In genomic region chr7:155225516-155225915, GRCh38 we compare ENCODE assay signal across 28 cellular contexts.
DNase-seq lines count a peak whose midpoint lies in the region; ATAC-seq, FAIRE-seq and TF ChIP-seq lines count a peak whose summit lies in the region.
"Had no signal": no experiment of that assay in that cellular context is flagged by ENCODE, and none has a peak within 500 bp of the region (broad histone marks: within the 10 kb centered on the region; RNA-seq: fewer than 3 reads in every experiment).

No MANE protein-coding gene starts in this region.

- H2BK20ac ChIP-seq in H1 (ENCODE audit: low read length): no peak overlapping the region

- no peaks in the 10 kb centered on the region for H3K79me1 ChIP-seq in H1 (ENCODE audit: low read depth, low read length)

- no peaks in the 10 kb centered on the region for H4K20me1 ChIP-seq in H1 (replicated peaks in 1 of 2; ENCODE audit: control insufficient read depth in 1 of 2, insufficient read depth in 2 of 2, low read length in 2 of 2)
- H4K20me1 ChIP-seq in osteoblast (ENCODE audit: insufficient read depth, low read length): no peaks in the 10 kb centered on the region

- H3K56ac ChIP-seq in H1 (replicated peaks; ENCODE audit: insufficient read length, low read depth, low read length): no peak overlapping the region

- H2AFZ ChIP-seq in H1 (ENCODE audit: low read length) (no peak overlapping the region), osteoblast (ENCODE audit: low read length) (no peak overlapping the region)

- H3K9me3 ChIP-seq in H1 (ENCODE audit: insufficient read depth in 2 of 2, low read depth in 1 of 2, low read length in 1 of 2) (no peaks in the 10 kb centered on the region; a peak in 1 of 4 replicates), osteoblast (ENCODE audit: low read depth, low read length) (no peaks in the 10 kb centered on the region), small intestine (ENCODE audit: control insufficient read depth, low read depth) (no peaks in the 10 kb centered on the region)
- H3K9me3 ChIP-seq: BE2C had no signal

- no peaks in the 10 kb centered on the region for H3K36me3 Mint-ChIP-seq in stimulated activated naive CD8-positive, alpha-beta T cell treated with anti-CD3 and anti-CD28 coated beads, Interleukin-15, Interleukin-2, amounts not matched to agents 100 ng/mL and 50 ng/mL, for 24 hours (ENCODE audit: low read depth)
- H3K36me3 Mint-ChIP-seq: CD14-positive monocyte; CD8-positive, alpha-beta memory T cell had no signal

- no peak overlapping the region for H3K27ac ChIP-seq in H1 (ENCODE audit: low read depth, low read length)
- H3K27ac ChIP-seq in osteoblast (ENCODE audit: low read depth, low read length): no peak overlapping the region
- no peak overlapping the region for H3K27ac ChIP-seq in small intestine (ENCODE audit: low read depth in 1 of 2, low read length in 1 of 2)
- H3K27ac ChIP-seq: HL-60 had no signal

- H2BK120ac ChIP-seq in H1 (replicated peaks; ENCODE audit: low read depth, low read length): no peak overlapping the region

- TF ChIP-seq POLR2A in H1 (IDR thresholded peaks at IDR 0.05; ENCODE audit: control extremely low read depth in 1 of 2, low read depth in 2 of 2, low read length in 2 of 2): no peak

- FAIRE-seq in H1 (lab: Jason Lieb, UNC) (no peak), small intestine (lab: Jason Lieb, UNC) (no peak)
- FAIRE-seq: GM12891 had no signal

- H3K4me1 ChIP-seq in H1 (replicated peaks in 1 of 4; ENCODE audit: control insufficient read depth in 3 of 4, insufficient read depth in 4 of 4, low read length in 3 of 4): peaks cover 0 to 27% (median 20%) of the 10 kb centered on the region in 4 experiments; a peak in 6 of 7 replicates
- peaks cover 22% of the 10 kb centered on the region for H3K4me1 ChIP-seq in osteoblast (ENCODE audit: insufficient read depth, low read length)
- peaks cover 0 to 6% of the 10 kb centered on the region in 2 donors for H3K4me1 ChIP-seq in small intestine (ENCODE audit: control insufficient read depth in 2 of 2, insufficient read depth in 1 of 2, low read depth in 1 of 2, low read length in 1 of 2)

- H2BK5ac ChIP-seq in H1 (ENCODE audit: low read depth, low read length): no peak overlapping the region

- no peak overlapping the region for H3K23ac ChIP-seq in H1 (ENCODE audit: insufficient read length)

- WGBS in H1 (ENCODE audit: extremely low coverage in 1 of 2, insufficient coverage in 1 of 2, insufficient read length in 1 of 2, insufficient replicate concordance in 2 of 2, low coverage in 1 of 2, low lambda C conversion rate in 2 of 2, missing lambda C conversion rate in 1 of 2), 2 experiments: 93% methylated on average over 14 of the region's 14 CpGs; no CpG with 5 or more reads in 1 of the 2 experiments
- WGBS in small intestine, 3 donors: 91 to 93% (median 91%) methylated on average over 14 of the region's 14 CpGs

- no peak overlapping the region for H3K4me3 ChIP-seq in H1 (ENCODE audit: extremely low read depth in 1 of 4, insufficient read depth in 2 of 4, low read depth in 3 of 4, low read length in 4 of 4)
- H3K4me3 ChIP-seq in osteoblast (ENCODE audit: insufficient read depth, low read length): no peak overlapping the region
- H3K4me3 ChIP-seq in small intestine (ENCODE audit: low read depth in 1 of 2, low read length in 2 of 2): no peak overlapping the region

- no peak for TF ChIP-seq EP300 in H1 (IDR thresholded peaks at IDR 0.05; ENCODE audit: borderline replicate concordance in 1 of 2, low read depth in 2 of 2, low read length in 2 of 2)

- no peak overlapping the region for H2AK5ac ChIP-seq in H1 (ENCODE audit: low read depth, low read length)

- TF ChIP-seq CTCF in H1 (IDR thresholded peaks at IDR 0.05; ENCODE audit: control extremely low read depth in 1 of 3, insufficient read depth in 1 of 3, low read depth in 1 of 3, low read length in 3 of 3) (no peak), osteoblast (IDR thresholded peaks at IDR 0.05; ENCODE audit: extremely low read depth, low read depth, low read length) (no peak)

- H4K91ac ChIP-seq in H1 (replicated peaks; ENCODE audit: insufficient read length, low read length): no peak overlapping the region

- no peaks in the 10 kb centered on the region for H3K23me2 ChIP-seq in H1 (ENCODE audit: low read depth, low read length)

- H3K4ac ChIP-seq in H1 (replicated peaks; ENCODE audit: insufficient read length, low read depth, low read length): no peak overlapping the region

- TF ChIP-seq RAD21 in H1 (IDR thresholded peaks at IDR 0.05 in 1 of 2, conservative IDR thresholded peaks at IDR 0.05 in 1 of 2; ENCODE audit: low read depth in 2 of 2, low read length in 2 of 2): no peak

- POLR2A ChIA-PET in H1 (lab: Charles Lee; ENCODE audit: partially characterized antibody): no interaction called here

- DNase-seq in stimulated activated naive CD8-positive, alpha-beta T cell treated with anti-CD3 and anti-CD28 coated beads, Interleukin-15, Interleukin-2, amounts not matched to agents 100 U/mL and 50 U/mL, for 24 hours: no peak
- DNase-seq in H1 (ENCODE audit: low read depth in 1 of 2, low spot score in 2 of 2) (no peak), osteoblast (ENCODE audit: insufficient read length, low spot score, missing footprints) (peak; percentile 54), NCI-H345 treated with DMSO at 0.1 percent for 48 hours (lab: John Stamatoyannopoulos, UW; ENCODE audit: unreplicated experiment) (no peak), small intestine (no peak)
- DNase-seq in activated naive CD4-positive, alpha-beta T cell treated with Interleukin-2 at 50 U/mL for 16 hours: no peak
- DNase-seq: 8988T; ACHN; BE2C; Calu3; CD8-positive, alpha-beta memory T cell; DMS79 treated with DMSO at 0.1 percent for 48 hours; GF-D8; Karpas-422; NCI-H1092 treated with DMSO at 0.1 percent for 48 hours; NCI-H1436 treated with DMSO at 0.1 percent for 48 hours; NCI-H187 treated with DMSO at 0.1 percent for 48 hours; NCI-H2107; NCI-H446; NCI-H526; RPMI8226; SHP77 treated with DMSO at 0.1 percent for 48 hours had no signal

- H3K14ac ChIP-seq in H1 (ENCODE audit: insufficient read length): no peak overlapping the region

- peaks cover 9% of the 10 kb centered on the region for H3K4me1 Mint-ChIP-seq in stimulated activated naive CD8-positive, alpha-beta T cell treated with anti-CD3 and anti-CD28 coated beads, Interleukin-15, Interleukin-2, amounts not matched to agents 100 ng/mL and 50 ng/mL, for 24 hours (ENCODE audit: low read depth)
- H3K4me1 Mint-ChIP-seq: CD14-positive monocyte; CD8-positive, alpha-beta memory T cell had no signal

- H3K27me3 ChIP-seq in H1 (replicated peaks in 1 of 4; ENCODE audit: control insufficient read depth in 3 of 4, extremely low read depth in 1 of 4, insufficient read depth in 3 of 4, low read length in 3 of 4) (peaks cover 0 to 18% (median 7%) of the 10 kb centered on the region in 4 experiments; a peak in 5 of 7 replicates), osteoblast (ENCODE audit: insufficient read depth, low read length) (no peaks in the 10 kb centered on the region), small intestine (ENCODE audit: control insufficient read depth in 2 of 2, insufficient read depth in 2 of 2, low read length in 2 of 2) (no peaks in the 10 kb centered on the region)
- H3K27me3 ChIP-seq: BE2C had no signal

- H3K4me2 ChIP-seq in H1 (ENCODE audit: insufficient read depth in 1 of 2, low read depth in 2 of 2, low read length in 2 of 2): no peak overlapping the region
- H3K4me2 ChIP-seq in osteoblast (ENCODE audit: insufficient read depth, low read length): no peak overlapping the region

- ATAC-seq in stimulated activated naive CD8-positive, alpha-beta T cell treated with anti-CD3 and anti-CD28 coated beads, Interleukin-15, Interleukin-2, amounts not matched to agents 100 U/mL and 50 U/mL, for 24 hours: no peak
- no peak for ATAC-seq in GM19351 (IDR thresholded peaks at IDR 0.05; ENCODE audit: unreplicated experiment)
- ATAC-seq: HCT116 had no signal

- H4K5ac ChIP-seq in H1 (ENCODE audit: insufficient read length, low read depth, low read length): no peak overlapping the region

- H3K9me3 Mint-ChIP-seq in stimulated activated naive CD8-positive, alpha-beta T cell treated with anti-CD3 and anti-CD28 coated beads, Interleukin-15, Interleukin-2, amounts not matched to agents 100 ng/mL and 50 ng/mL, for 24 hours: no peaks in the 10 kb centered on the region
- H3K9me3 Mint-ChIP-seq: CD14-positive monocyte; CD8-positive, alpha-beta memory T cell had no signal

- no peak overlapping the region for H3K9ac ChIP-seq in H1 (replicated peaks in 1 of 4; ENCODE audit: extremely low read depth in 1 of 4, low read depth in 3 of 4, low read length in 3 of 4)

- H3K36me3 ChIP-seq in H1 (ENCODE audit: control insufficient read depth in 2 of 4, insufficient read depth in 4 of 4, low read length in 3 of 4) (no peaks in the 10 kb centered on the region), osteoblast (ENCODE audit: insufficient read depth, low read length) (no peaks in the 10 kb centered on the region), small intestine (ENCODE audit: control insufficient read depth in 2 of 2, insufficient read depth in 2 of 2, low read length in 2 of 2) (no peaks in the 10 kb centered on the region)
- H3K36me3 ChIP-seq: BE2C had no signal

- no peak overlapping the region for H3K18ac ChIP-seq in H1 (ENCODE audit: extremely low read depth, low read length)

- H3K79me2 ChIP-seq in H1 (ENCODE audit: control insufficient read depth in 1 of 2, insufficient read depth in 2 of 2, low read length in 2 of 2) (no peaks in the 10 kb centered on the region), osteoblast (ENCODE audit: insufficient read depth, low read length) (no peaks in the 10 kb centered on the region)

- peak overlapping the region; percentile 20; the same call in 1 of the 2 replicates for H2BK12ac ChIP-seq in H1 (ENCODE audit: low read depth, low read length)

- no peak overlapping the region for H3K4me3 Mint-ChIP-seq in stimulated activated naive CD8-positive, alpha-beta T cell treated with anti-CD3 and anti-CD28 coated beads, Interleukin-15, Interleukin-2, amounts not matched to agents 100 ng/mL and 50 ng/mL, for 24 hours
- H3K4me3 Mint-ChIP-seq: CD14-positive monocyte; CD8-positive, alpha-beta memory T cell had no signal

- peaks cover 11% of the 10 kb centered on the region for H3K27me3 Mint-ChIP-seq in stimulated activated naive CD8-positive, alpha-beta T cell treated with anti-CD3 and anti-CD28 coated beads, Interleukin-15, Interleukin-2, amounts not matched to agents 100 ng/mL and 50 ng/mL, for 24 hours

- H2BK15ac ChIP-seq in H1 (ENCODE audit: low read length): no peak overlapping the region

- CTCF ChIA-PET in H1 (lab: Charles Lee; ENCODE audit: partially characterized antibody): interaction anchor here (1.2 kb wide), 1 partner anchor 37 kb away, joined by 3 read pairs; no protein-coding TSS in a partner anchor

- peak overlapping the region; percentile 5 for H3K27ac Mint-ChIP-seq in stimulated activated naive CD8-positive, alpha-beta T cell treated with anti-CD3 and anti-CD28 coated beads, Interleukin-15, Interleukin-2, amounts not matched to agents 100 ng/mL and 50 ng/mL, for 24 hours
- H3K27ac Mint-ChIP-seq: CD8-positive, alpha-beta memory T cell had no signal

- H4K8ac ChIP-seq in H1 (ENCODE audit: extremely low read depth, insufficient read depth, low read length): no peak overlapping the region

TF ChIP-seq in H1, 55 proteins besides CTCF, POLR2A, EP300 and RAD21 (continues in another document):
- TF ChIP-seq NRF1 (IDR thresholded peaks at IDR 0.05; ENCODE audit: low read depth, low read length): no peak
